1 cellular context compared by ENCODE assay signal in the genomic region with DNA sequence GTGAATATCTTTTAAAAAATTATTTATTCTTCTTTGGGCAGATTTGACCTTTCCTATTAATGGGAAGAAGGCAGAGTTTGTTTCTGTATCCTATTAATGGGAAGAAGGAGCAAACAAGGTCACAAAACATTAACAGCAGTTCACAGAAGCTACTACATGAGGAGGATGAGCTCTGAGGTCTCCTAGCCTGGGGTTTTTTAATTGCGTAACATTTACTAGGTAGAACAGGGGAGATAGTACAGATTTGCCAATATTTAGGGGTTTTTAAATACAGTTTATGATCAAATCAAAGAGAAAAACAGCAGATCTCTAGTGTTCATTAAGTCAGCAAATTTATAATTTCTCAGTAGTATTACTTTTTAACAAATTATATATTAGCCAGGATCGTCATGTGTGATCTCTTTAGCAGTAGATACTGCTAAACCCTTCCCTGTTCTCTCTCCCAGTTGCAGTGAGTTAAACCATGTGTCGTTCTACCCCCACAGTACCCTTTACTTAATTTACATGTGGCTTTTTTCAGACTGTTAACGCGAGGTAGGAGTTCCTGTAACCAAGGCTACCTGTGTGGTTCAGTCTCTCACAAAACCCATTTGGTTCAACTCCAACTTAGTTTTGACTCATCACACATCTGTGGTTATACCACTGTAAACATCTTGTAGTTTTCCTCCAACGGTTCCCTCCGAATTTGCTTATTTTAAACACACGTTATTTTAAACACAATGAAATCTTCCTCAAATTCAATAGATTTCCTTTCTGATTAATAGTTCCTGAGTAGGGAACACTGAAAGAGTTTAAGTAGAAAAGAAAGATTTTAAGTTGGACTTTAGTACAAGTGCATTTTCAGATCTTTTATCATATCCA.
A peak's percentile ranks its signal among the peaks of the same experiment; 100 is the strongest.
TF ChIP-seq lines count a peak whose summit lies in the region.

No MANE protein-coding gene starts in this region.

TF ChIP-seq in K562, 482 proteins besides CTCF, POLR2A, EP300 and RAD21:
- no peak for TF ChIP-seq CEBPG (CRISPR knock-in tag; IDR thresholded peaks at IDR 0.05)
- TF ChIP-seq CEBPG (tag; conservative IDR thresholded peaks at IDR 0.05 in 1 of 2, IDR thresholded peaks at IDR 0.05 in 1 of 2) = peak; percentile 44 to 79; a peak in 3 of 4 replicates
- TF ChIP-seq STAT5B (CRISPR knock-in tag; IDR thresholded peaks at IDR 0.05) = no peak
- TF ChIP-seq CEBPB (tag; IDR thresholded peaks at IDR 0.05) = peak; percentile 72
- no peak for TF ChIP-seq FOSL1 (tag; conservative IDR thresholded peaks at IDR 0.05)
- TF ChIP-seq, protein P1, sequence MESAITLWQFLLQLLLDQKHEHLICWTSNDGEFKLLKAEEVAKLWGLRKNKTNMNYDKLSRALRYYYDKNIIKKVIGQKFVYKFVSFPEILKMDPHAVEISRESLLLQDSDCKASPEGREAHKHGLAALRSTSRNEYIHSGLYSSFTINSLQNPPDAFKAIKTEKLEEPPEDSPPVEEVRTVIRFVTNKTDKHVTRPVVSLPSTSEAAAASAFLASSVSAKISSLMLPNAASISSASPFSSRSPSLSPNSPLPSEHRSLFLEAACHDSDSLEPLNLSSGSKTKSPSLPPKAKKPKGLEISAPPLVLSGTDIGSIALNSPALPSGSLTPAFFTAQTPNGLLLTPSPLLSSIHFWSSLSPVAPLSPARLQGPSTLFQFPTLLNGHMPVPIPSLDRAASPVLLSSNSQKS (CRISPR knock-in tag; IDR thresholded peaks at IDR 0.05) = no peak
- no peak for TF ChIP-seq PCBP1 (IDR thresholded peaks at IDR 0.05; ENCODE audit: low read depth, low read length, poor library complexity, severe bottlenecking)
- TF ChIP-seq ZNF263 (CRISPR knock-in tag; IDR thresholded peaks at IDR 0.05; ENCODE audit: borderline replicate concordance) = no peak
